In the genomic region with DNA sequence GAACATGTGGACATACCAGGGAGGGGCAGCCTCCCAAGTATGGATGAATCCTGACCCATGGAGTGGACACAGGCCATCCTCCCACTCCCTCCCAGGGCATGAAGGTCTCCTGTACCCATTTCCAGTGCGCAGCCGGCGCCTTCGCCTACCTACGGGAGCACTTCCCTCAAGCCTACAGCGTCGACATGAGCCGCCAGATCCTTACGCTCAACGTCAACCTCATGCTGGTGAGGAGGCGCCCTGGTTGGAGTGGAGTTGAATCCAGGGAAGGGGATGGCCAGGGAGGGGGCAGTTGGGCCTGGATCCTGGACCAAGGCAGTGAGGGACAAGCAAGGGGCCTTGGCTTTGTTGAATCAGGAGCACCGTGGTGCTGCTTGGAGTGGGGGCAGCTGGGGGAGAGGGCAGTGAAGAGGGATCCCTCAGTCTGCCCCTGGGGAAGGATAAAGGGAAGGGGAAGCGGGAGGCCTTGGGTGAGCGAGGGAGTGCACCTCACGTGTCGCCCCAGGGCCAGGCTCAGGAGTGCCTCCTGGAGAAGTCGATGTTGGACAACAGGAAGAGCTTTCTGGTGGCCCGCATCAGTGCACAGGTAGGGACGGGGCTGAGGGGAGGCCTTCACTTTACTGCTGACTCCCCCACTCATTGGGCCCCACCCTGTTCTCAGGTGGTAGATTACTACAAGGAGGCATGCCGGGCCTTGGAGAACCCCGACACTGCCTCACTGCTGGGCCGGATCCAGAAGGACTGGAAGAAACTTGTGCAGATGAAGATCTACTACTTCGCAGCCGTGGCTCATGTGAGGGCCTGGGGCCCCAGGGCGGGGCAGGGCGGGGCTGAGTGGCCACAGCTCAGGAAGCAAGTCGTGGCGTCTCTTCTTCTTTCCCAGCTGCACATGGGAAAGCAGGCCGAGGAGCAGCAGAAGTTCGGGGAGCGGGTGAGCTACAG, we compare ENCODE assay signal across 14 cellular contexts. TPM values are rescaled to one million over a fixed set of nuclear protein-coding genes. Genes with fewer than 3 reads are reported as not detected.
DNase-seq lines count a peak whose midpoint lies in the region; ATAC-seq, FAIRE-seq and TF ChIP-seq lines count a peak whose summit lies in the region.
"Had no signal": no experiment of that assay in that cellular context is flagged by ENCODE, and none has a peak within 500 bp of the region (broad histone marks: within the 10 kb centered on the region; RNA-seq: fewer than 3 reads in every experiment).

No MANE protein-coding gene starts in this region.

- H3K9me3 ChIP-seq in K562 (replicated peaks; ENCODE audit: control insufficient read depth, insufficient read depth, low read depth, low read length) (no peaks in the 10 kb centered on the region), mucosa of descending colon (no peaks in the 10 kb centered on the region), upper lobe of left lung (no peaks in the 10 kb centered on the region)

- peak; percentile 42 for DNase-seq in Right ventricle myocardium superior
- no peak for DNase-seq in left cardiac atrium
- DNase-seq in K562 (ENCODE audit: extremely low read depth in 1 of 4, low spot score in 3 of 4), result peak; percentile 86 to 93 (median 90)
- DNase-seq in mucosa of descending colon, result peak in 1 of 3 donors; percentile 48
- DNase-seq in upper lobe of left lung, result peak in 1 of 2 donors; percentile 70
- no peak for DNase-seq in superior temporal gyrus (ENCODE audit: extremely low spot score)
- DNase-seq in mucosa of gallbladder (ENCODE audit: low spot score), result no peak
- DNase-seq: brain microvascular endothelial cell, DMS79, NCI-H1105 treated with DMSO at 0.1 percent for 48 hours, NCI-H345, nephron progenitor cell, T-helper 1 cell had no signal

- H3K36me3 ChIP-seq in K562 (ENCODE audit: control insufficient read depth, insufficient read depth, low read length) (peaks cover 69% of the 10 kb centered on the region; the same call in 2 of the 3 replicates), mucosa of descending colon (ENCODE audit: low read depth) (peaks cover 9% of the 10 kb centered on the region), upper lobe of left lung (peaks cover 18 to 71% (median 55%) of the 10 kb centered on the region in 4 donors)

- no peak for TF ChIP-seq CTCF in K562 (IDR thresholded peaks at IDR 0.05 in 2 of 3, conservative IDR thresholded peaks at IDR 0.05 in 1 of 3; ENCODE audit: insufficient read depth in 2 of 3, low read depth in 1 of 3, low read length in 3 of 3)
- TF ChIP-seq CTCF in mucosa of descending colon (IDR thresholded peaks at IDR 0.05), result no peak
- TF ChIP-seq CTCF in upper lobe of left lung (IDR thresholded peaks at IDR 0.05), result no peak

- peak overlapping the region; percentile 66 for H3K4me2 ChIP-seq in K562 (ENCODE audit: insufficient read depth, low read length)

- H3K27me3 ChIP-seq in K562 (ENCODE audit: control insufficient read depth in 2 of 2, insufficient read depth in 2 of 2, low read length in 2 of 2), result no peaks in the 10 kb centered on the region
- H3K27me3 ChIP-seq in upper lobe of left lung, result no peaks in the 10 kb centered on the region
- H3K27me3 ChIP-seq: brain microvascular endothelial cell had no signal

- no TSS peak for BruUV-seq in K562 (replicated peaks; lab: Mats Ljungman, UMichigan)

- H4K20me1 ChIP-seq in K562 (replicated peaks; ENCODE audit: control insufficient read depth, insufficient read depth, low read length), result no peaks in the 10 kb centered on the region

- POLR2A ChIA-PET in K562 (lab: Yijun Ruan, JAX), result interaction anchor here (0.5 to 1.7 kb wide), 7 partner anchors 10 to 198 kb away, joined by 3 to 7 read pairs (median 3); no protein-coding TSS in a partner anchor

- peak overlapping the region; percentile 34 to 83; a peak in 2 of 4 replicates for H3K9ac ChIP-seq in K562 (ENCODE audit: insufficient read depth in 1 of 2, low read depth in 2 of 2, low read length in 2 of 2)

- TF ChIP-seq EP300 in K562 (IDR thresholded peaks at IDR 0.05; ENCODE audit: low read length), result no peak
- TF ChIP-seq EP300 in upper lobe of left lung (IDR thresholded peaks at IDR 0.05), result no peak

- ATAC-seq in Right ventricle myocardium superior (ENCODE audit: poor library complexity) (peak; percentile 2), left cardiac atrium (no peak), K562 (peak; percentile 88), mucosa of descending colon (peak; percentile 28), upper lobe of left lung (ENCODE audit: low FRiP score in 2 of 2) (no peak), HG02759 (IDR thresholded peaks at IDR 0.05; ENCODE audit: unreplicated experiment) (no peak)

- H3K4me3 ChIP-seq in K562 (no peak overlapping the region), mucosa of descending colon (no peak overlapping the region), upper lobe of left lung (no peak overlapping the region)

- peaks cover 7% of the 10 kb centered on the region for H3K9me1 ChIP-seq in K562 (ENCODE audit: control insufficient read depth, insufficient read depth, low read length)

- no peak for TF ChIP-seq RAD21 in K562 (CRISPR knock-in tag; conservative IDR thresholded peaks at IDR 0.05 in 1 of 2, IDR thresholded peaks at IDR 0.05 in 1 of 2)

- 44% methylated on average over 25 of the region's 31 CpGs for WGBS in K562 (ENCODE audit: insufficient coverage, low coverage, missing lambda C conversion rate)
- WGBS in upper lobe of left lung, 2 donors, result 83 to 92% methylated on average over 18 to 30 of the region's 31 CpGs

- intact Hi-C loops in Right ventricle myocardium superior (cut with DNase I), result no loop called here
- intact Hi-C loops in left cardiac atrium (cut with DNase I), result no loop called here
- intact Hi-C loops in K562 (cut with micrococcal nuclease), result no loop called here
- intact Hi-C loops in mucosa of descending colon (cut with DNase I, micrococcal nuclease), result no loop called here

- TF ChIP-seq POLR2A in K562 (conservative IDR thresholded peaks at IDR 0.05) (no peak), upper lobe of left lung (IDR thresholded peaks at IDR 0.05) (no peak)

- FAIRE-seq in K562 (lab: Jason Lieb, UNC), result peak; percentile 82

- H3K4me1 ChIP-seq in K562 (replicated peaks in 1 of 2; ENCODE audit: control insufficient read depth in 2 of 2, insufficient read depth in 2 of 2, low read length in 2 of 2), result peaks cover 28 to 58% of the 10 kb centered on the region in 2 experiments
- H3K4me1 ChIP-seq in mucosa of descending colon (ENCODE audit: low read depth), result peaks cover 3% of the 10 kb centered on the region
- H3K4me1 ChIP-seq in upper lobe of left lung, result peaks cover 11 to 22% (median 18%) of the 10 kb centered on the region in 4 donors

- CTCF ChIA-PET in K562 (lab: Yijun Ruan, JAX; ENCODE audit: low intra/inter-chr PET ratio), result interaction anchor here (0.9 kb wide), 1 partner anchor 15 kb away, joined by 3 read pairs; no protein-coding TSS in a partner anchor

- peak overlapping the region; percentile 67 for H2AFZ ChIP-seq in K562 (ENCODE audit: low read depth, low read length)

- in situ Hi-C loops in K562 (cut with MboI), result no loop called here

- peaks cover 18% of the 10 kb centered on the region; the same call in 2 of the 3 replicates for H3K79me2 ChIP-seq in K562 (ENCODE audit: control insufficient read depth, insufficient read depth, low read length)

- peak overlapping the region; percentile 48 for H3K27ac ChIP-seq in K562 (ENCODE audit: extremely low read depth, low read depth, low read length)
- peak overlapping the region in 3 of 4 donors; percentile 9 to 34 (median 11) for H3K27ac ChIP-seq in upper lobe of left lung
- H3K27ac ChIP-seq: brain microvascular endothelial cell had no signal

TF ChIP-seq in K562, 482 proteins besides CTCF, POLR2A, EP300 and RAD21 (continues in another document):
- TF ChIP-seq MYC (IDR thresholded peaks at IDR 0.05; ENCODE audit: low read depth, low read length), result peak; percentile 49; the same call in 1 of the 2 replicates
- peak; percentile 55; the same call in 1 of the 2 replicates for TF ChIP-seq MYC (CRISPR knock-in tag; IDR thresholded peaks at IDR 0.05; ENCODE audit: borderline replicate concordance, low read depth)
- TF ChIP-seq, protein P1, sequence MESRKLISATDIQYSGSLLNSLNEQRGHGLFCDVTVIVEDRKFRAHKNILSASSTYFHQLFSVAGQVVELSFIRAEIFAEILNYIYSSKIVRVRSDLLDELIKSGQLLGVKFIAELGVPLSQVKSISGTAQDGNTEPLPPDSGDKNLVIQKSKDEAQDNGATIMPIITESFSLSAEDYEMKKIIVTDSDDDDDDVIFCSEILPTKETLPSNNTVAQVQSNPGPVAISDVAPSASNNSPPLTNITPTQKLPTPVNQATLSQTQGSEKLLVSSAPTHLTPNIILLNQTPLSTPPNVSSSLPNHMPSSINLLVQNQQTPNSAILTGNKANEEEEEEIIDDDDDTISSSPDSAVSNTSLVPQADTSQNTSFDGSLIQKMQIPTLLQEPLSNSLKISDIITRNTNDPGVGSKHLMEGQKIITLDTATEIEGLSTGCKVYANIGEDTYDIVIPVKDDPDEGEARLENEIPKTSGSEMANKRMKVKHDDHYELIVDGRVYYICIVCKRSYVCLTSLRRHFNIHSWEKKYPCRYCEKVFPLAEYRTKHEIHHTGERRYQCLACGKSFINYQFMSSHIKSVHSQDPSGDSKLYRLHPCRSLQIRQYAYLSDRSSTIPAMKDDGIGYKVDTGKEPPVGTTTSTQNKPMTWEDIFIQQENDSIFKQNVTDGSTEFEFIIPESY (CRISPR knock-in tag; IDR thresholded peaks at IDR 0.05), result peak; percentile 97
- TF ChIP-seq SREBF1 (IDR thresholded peaks at IDR 0.05; ENCODE audit: borderline replicate concordance, low read depth, low read length), result no peak

RNA-seq across cellular contexts. Expression of a gene that starts 25.3 kb away (rescaled TPM):
- 19.0 TPM for total RNA-seq in Right ventricle myocardium superior
- total RNA-seq in left cardiac atrium, result 10 to 100 TPM; 24.1 to 24.8 TPM
- 45.6 and 123 TPM in 2 replicates for total RNA-seq in K562 (2011; cell fraction: chromatin; rRNA removed; ENCODE audit: low replicate concordance)
- 60.9 and 70.8 TPM in 2 replicates for total RNA-seq in K562 (2011; cell fraction: nucleolus; rRNA removed)
- 45.3 and 53.0 TPM in 2 replicates for total RNA-seq in K562 (2011; cell fraction: nucleoplasm; rRNA removed)
- 7.2 and 10.1 TPM in 2 replicates for total RNA-seq in K562 (2014; rRNA removed)
- total RNA-seq in K562 (2014; rRNA removed; fragmentation: Illumina TruSeq; extraction: Trizol), result 5.2 and 6.3 TPM in 2 replicates
- 7.3 and 8.7 TPM in 2 replicates for total RNA-seq in K562 (2015; rRNA removed; fragmentation: Illumina TruSeq; extraction: Trizol)
- 51.4 and 58.7 TPM in 2 replicates for total RNA-seq in K562 (2021)
- polyA plus RNA-seq in K562 (2011; rRNA removed), result 1.7 and 4.6 TPM in 2 replicates
- 1.2 and 1.9 TPM in 2 replicates for polyA plus RNA-seq in K562 (2011; cell fraction: cytosol; rRNA removed)
- 25.3 and 29.3 TPM in 2 replicates for polyA plus RNA-seq in K562 (2011; cell fraction: nucleus; rRNA removed)
- 29.0 and 50.5 TPM in 2 replicates for polyA plus RNA-seq in K562 (2012)
- polyA plus RNA-seq in K562 (2014; fragmentation: Illumina TruSeq; extraction: Trizol), result 14.1 and 24.0 TPM in 2 replicates
- under 1 TPM; 0.41 to 0.93 TPM for polyA plus RNA-seq in K562 (2014; fragmentation: Nextera tagmentation; extraction: Ambion mirVana)
- polyA plus RNA-seq in K562 (2014; rRNA removed), result 11.4 and 20.2 TPM in 2 replicates
- 5.0 and 9.1 TPM in 2 replicates for polyA minus RNA-seq in K562 (2011; rRNA and poly(A)+ RNA removed)
- polyA minus RNA-seq in K562 (2011; cell fraction: cytosol; rRNA and poly(A)+ RNA removed), result 16.0 and 22.8 TPM in 2 replicates
- polyA minus RNA-seq in K562 (2011; cell fraction: nucleus; rRNA and poly(A)+ RNA removed), result 21.3 and 29.9 TPM in 2 replicates
- 10 to 100 TPM; 36.7 to 48.2 (median 43.6) TPM for total RNA-seq in mucosa of descending colon
- total RNA-seq in upper lobe of left lung, result 10 to 100 TPM; 32.7 to 93.3 (median 53.7) TPM
- 58.2 TPM for total RNA-seq in mucosa of gallbladder

Comparison
In these comparisons a context has a peak if more than half of its experiments do, and no peak if none do; other contexts are left out.
1. ATAC-seq: peak in Right ventricle myocardium superior (single experiment), K562 (single experiment) and mucosa of descending colon (single experiment); none in left cardiac atrium (0 of 2), upper lobe of left lung (0 of 2) and HG02759 (single experiment).
2. DNase-seq: peak in Right ventricle myocardium superior (single experiment) and K562 (4 of 4); none in left cardiac atrium (single experiment), superior temporal gyrus (single experiment) and mucosa of gallbladder (single experiment).